ENCODE assay signal across 8 cellular contexts in genomic region chr10:130110236-130111114, GRCh38. TPM values are rescaled to one million over a fixed set of nuclear protein-coding genes. Genes with fewer than 3 reads are reported as not detected.
DNase-seq lines count a peak whose midpoint lies in the region; ATAC-seq and TF ChIP-seq lines count a peak whose summit lies in the region.

TSS of gene C10orf143 (minus strand) at chr10:130110830. CDS start at chr10:130110772, 58 bp downstream.

- POLR2A ChIA-PET in AG04450 (lab: Yijun Ruan, JAX) = interaction anchor here (0.7 to 3.2 kb wide), 9 partner anchors 13 to 1898 kb away, joined by 3 to 93 read pairs (median 5); partner anchors contain the start of gene GLRX3
- POLR2A ChIA-PET in WTC11 (lab: Charles Lee) = interaction anchor here (1.0 to 2.9 kb wide), 9 partner anchors 11 to 1570 kb away, joined by 3 to 48 read pairs (median 4); partner anchors contain the start of gene GLRX3

- no peak for TF ChIP-seq CTCF in AG04450 (IDR thresholded peaks at IDR 0.05; ENCODE audit: low read depth, low read length)
- TF ChIP-seq CTCF in WTC11 (IDR thresholded peaks at IDR 0.05) = no peak
- TF ChIP-seq CTCF in cardiac fibroblast (IDR thresholded peaks at IDR 0.05; ENCODE audit: low read depth, low read length) = no peak

- peaks cover 29% of the 10 kb centered on the region for H3K4me1 Mint-ChIP-seq in WTC11
- H3K4me1 Mint-ChIP-seq in immature natural killer cell = peaks cover 36 to 53% of the 10 kb centered on the region in 2 donors

- peaks cover 17% of the 10 kb centered on the region for H3K36me3 Mint-ChIP-seq in WTC11
- H3K36me3 Mint-ChIP-seq in immature natural killer cell = peaks cover 0 to 7% (median 3%) of the 10 kb centered on the region in 3 donors

- peak within 1 kb of the TSS; percentile 97 for H3K4me3 ChIP-seq in AG04450 (ENCODE audit: low read depth, low read length)
- H3K4me3 ChIP-seq in cardiac fibroblast (replicated peaks in 1 of 2; ENCODE audit: low read depth in 2 of 2, low read length in 2 of 2) = peak within 1 kb of the TSS; percentile 80 to 95

- no peaks in the 10 kb centered on the region for H3K27me3 ChIP-seq in AG04450 (ENCODE audit: control insufficient read depth, insufficient read depth, low read length)

- peak; percentile 94 for DNase-seq in AG04450 (ENCODE audit: low read depth, low spot score)
- DNase-seq in NCI-H2227 (lab: John Stamatoyannopoulos, UW; ENCODE audit: unreplicated experiment) = peak; percentile 92
- DNase-seq in WTC11 (ENCODE audit: low spot score) = peak; percentile 97
- DNase-seq in cardiac fibroblast (ENCODE audit: low read depth in 2 of 2) = peak; percentile 98
- DNase-seq in immature natural killer cell = peak; percentile 99 to 100 (median 100)
- peak; percentile 92 for DNase-seq in smooth muscle cell of the brain vasculature (ENCODE audit: low read depth, low spot score)

- H3K9me3 ChIP-seq in AG04450 (ENCODE audit: control insufficient read depth, insufficient read depth, low read length) = peaks cover 3% of the 10 kb centered on the region; the same call in 1 of the 2 replicates

- peak within 1 kb of the TSS; percentile 89 for H3K27ac ChIP-seq in AG04450 (ENCODE audit: low read depth, low read length)

- H3K4me3 Mint-ChIP-seq in WTC11 (peak within 1 kb of the TSS; percentile 94), immature natural killer cell (peak within 1 kb of the TSS; percentile 95 to 99 (median 95))

- CTCF ChIA-PET in AG04450 (lab: Charles Lee) (interaction anchor here (0.7 to 3.2 kb wide), 33 partner anchors 9 to 1995 kb away, joined by 3 to 59 read pairs (median 5); partner anchors contain the start of gene GLRX3), WTC11 (lab: Charles Lee) (interaction anchor here (0.7 to 3.2 kb wide), 38 partner anchors 9 to 1781 kb away, joined by 3 to 64 read pairs (median 4); partner anchors contain the start of genes EBF3 and GLRX3)

- H3K27me3 Mint-ChIP-seq in WTC11 (ENCODE audit: low read depth) (peaks cover 7% of the 10 kb centered on the region; the same call in 1 of the 2 replicates), immature natural killer cell (ENCODE audit: low read depth in 3 of 3) (peaks cover 0 to 19% (median 4%) of the 10 kb centered on the region in 3 donors)

- peaks cover 14% of the 10 kb centered on the region for H3K9me3 Mint-ChIP-seq in WTC11
- H3K9me3 Mint-ChIP-seq in immature natural killer cell = no peaks in the 10 kb centered on the region

- H3K27ac Mint-ChIP-seq in WTC11 = peak within 1 kb of the TSS; percentile 98
- H3K27ac Mint-ChIP-seq in immature natural killer cell = peak within 1 kb of the TSS; percentile 90 to 99 (median 97)

- peak; percentile 83 for ATAC-seq in GM18909 (IDR thresholded peaks at IDR 0.05; ENCODE audit: poor library complexity, unreplicated experiment)
- peak; percentile 79 for ATAC-seq in HG03159 (IDR thresholded peaks at IDR 0.05; ENCODE audit: unreplicated experiment)
- peak; percentile 77 for ATAC-seq in WTC11

TF ChIP-seq in WTC11, 78 proteins besides CTCF, POLR2A, EP300 and RAD21 (continues in another document):
- TF ChIP-seq ZNF121 (CRISPR knock-in tag; IDR thresholded peaks at IDR 0.05) = no peak
- TF ChIP-seq, protein P1, sequence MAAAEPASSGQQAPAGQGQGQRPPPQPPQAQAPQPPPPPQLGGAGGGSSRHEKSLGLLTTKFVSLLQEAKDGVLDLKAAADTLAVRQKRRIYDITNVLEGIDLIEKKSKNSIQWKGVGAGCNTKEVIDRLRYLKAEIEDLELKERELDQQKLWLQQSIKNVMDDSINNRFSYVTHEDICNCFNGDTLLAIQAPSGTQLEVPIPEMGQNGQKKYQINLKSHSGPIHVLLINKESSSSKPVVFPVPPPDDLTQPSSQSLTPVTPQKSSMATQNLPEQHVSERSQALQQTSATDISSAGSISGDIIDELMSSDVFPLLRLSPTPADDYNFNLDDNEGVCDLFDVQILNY (CRISPR knock-in tag; IDR thresholded peaks at IDR 0.05) = peak; percentile 90; the same call in 1 of the 2 replicates
- TF ChIP-seq TEAD4 (CRISPR knock-in tag; IDR thresholded peaks at IDR 0.05) = no peak
- peak; percentile 92; the same call in 1 of the 2 replicates for TF ChIP-seq ARID4B (CRISPR knock-in tag; IDR thresholded peaks at IDR 0.05; ENCODE audit: borderline replicate concordance)
- TF ChIP-seq, protein P2, sequence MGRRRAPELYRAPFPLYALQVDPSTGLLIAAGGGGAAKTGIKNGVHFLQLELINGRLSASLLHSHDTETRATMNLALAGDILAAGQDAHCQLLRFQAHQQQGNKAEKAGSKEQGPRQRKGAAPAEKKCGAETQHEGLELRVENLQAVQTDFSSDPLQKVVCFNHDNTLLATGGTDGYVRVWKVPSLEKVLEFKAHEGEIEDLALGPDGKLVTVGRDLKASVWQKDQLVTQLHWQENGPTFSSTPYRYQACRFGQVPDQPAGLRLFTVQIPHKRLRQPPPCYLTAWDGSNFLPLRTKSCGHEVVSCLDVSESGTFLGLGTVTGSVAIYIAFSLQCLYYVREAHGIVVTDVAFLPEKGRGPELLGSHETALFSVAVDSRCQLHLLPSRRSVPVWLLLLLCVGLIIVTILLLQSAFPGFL (CRISPR knock-in tag; IDR thresholded peaks at IDR 0.05; ENCODE audit: borderline replicate concordance) = no peak; the same call in 1 of the 2 replicates
- TF ChIP-seq IRF2 (CRISPR knock-in tag; IDR thresholded peaks at IDR 0.05; ENCODE audit: borderline replicate concordance, low read depth) = no peak
- TF ChIP-seq TEAD1 (CRISPR knock-in tag; IDR thresholded peaks at IDR 0.05) = no peak
- no peak for TF ChIP-seq E2F4 (CRISPR knock-in tag; IDR thresholded peaks at IDR 0.05; ENCODE audit: borderline replicate concordance, low read depth)
- no peak for TF ChIP-seq TCF7 (CRISPR knock-in tag; IDR thresholded peaks at IDR 0.05; ENCODE audit: low read depth)
- 0 out of 2 replicates have a peak, but pooled peaks have one; percentile 22 for TF ChIP-seq NR2C2 (CRISPR knock-in tag; IDR thresholded peaks at IDR 0.05)
- TF ChIP-seq RELA (CRISPR knock-in tag; IDR thresholded peaks at IDR 0.05; ENCODE audit: borderline replicate concordance) = no peak
- TF ChIP-seq ATF6 (CRISPR knock-in tag; IDR thresholded peaks at IDR 0.05) = no peak; the same call in 1 of the 2 replicates
- peak; percentile 22; the same call in 1 of the 2 replicates for TF ChIP-seq FOXK1 (CRISPR knock-in tag; IDR thresholded peaks at IDR 0.05)

RNA-seq across cellular contexts. Expression of gene C10orf143, which starts in this region (rescaled TPM):
- polyA plus RNA-seq in AG04450 (2011; rRNA removed) (1.7 and 1.9 TPM in 2 replicates), immature natural killer cell (10 to 100 TPM; 17.8 to 31.7 (median 27.0) TPM)
- 0.18 and 1.00 TPM in 2 replicates for polyA minus RNA-seq in AG04450 (2011; rRNA and poly(A)+ RNA removed)
- 1.4 to 1.9 TPM (median 1.6 TPM) in 3 replicates for total RNA-seq in WTC11 (2021)

Comparison
In these comparisons a context has a peak if more than half of its experiments do, and no peak if none do; other contexts are left out.
1. Peak in every context shown above with its lines: DNase-seq, ATAC-seq, H3K4me3 ChIP-seq and H3K27ac ChIP-seq.